ENCODE assay signal across 1 cellular context in the genomic region with DNA sequence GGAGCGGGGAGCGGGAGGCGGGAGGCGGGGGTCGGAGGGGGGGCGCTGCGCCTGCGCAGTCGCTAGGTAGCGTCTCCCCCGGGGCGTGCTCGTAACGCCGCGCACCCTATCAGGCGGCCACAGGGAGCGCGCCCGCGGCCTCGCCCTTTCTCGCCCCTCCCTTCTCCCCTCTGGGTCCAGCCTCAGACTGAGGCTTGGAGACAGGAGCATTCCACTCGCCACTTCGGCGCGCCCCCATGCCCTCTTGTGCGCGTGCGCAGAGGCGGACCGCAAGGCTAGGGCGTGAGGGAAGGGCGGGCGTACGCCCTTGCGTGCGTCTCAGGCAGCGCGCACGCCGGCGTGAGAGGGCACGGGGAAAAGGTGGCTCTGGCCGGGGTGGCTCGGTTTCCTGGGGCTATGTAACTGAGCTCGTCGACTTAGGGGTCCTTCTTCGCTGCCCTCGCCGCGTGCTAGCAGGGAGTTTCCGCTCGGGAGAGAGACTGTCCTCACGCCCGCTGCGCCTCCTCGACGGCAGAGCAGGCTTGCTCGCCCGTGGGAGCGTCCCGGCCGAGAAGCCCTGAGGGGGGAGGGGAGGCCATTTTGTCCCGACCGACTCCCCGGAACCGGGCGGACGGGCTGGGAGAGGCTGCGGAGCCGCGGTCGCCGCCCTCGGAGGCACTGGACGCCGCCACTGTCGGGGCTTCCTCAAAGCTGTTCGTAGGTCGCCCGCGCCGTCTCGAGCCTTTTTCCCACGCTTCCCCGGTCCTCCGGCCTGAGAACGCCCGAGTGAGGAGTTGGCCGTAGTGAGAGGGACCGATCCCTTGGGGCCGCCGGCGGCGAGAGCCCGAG.
A peak's percentile ranks its signal among the peaks of the same experiment; 100 is the strongest.
TF ChIP-seq lines count a peak whose summit lies in the region.

A gene (plus strand): TSS at position 316 of the 828 bp plus-strand sequence. CDS start 525 bp downstream, outside the sequence.

TF ChIP-seq in HepG2, 621 proteins besides CTCF, POLR2A, EP300 and RAD21 (continued from another document and continues in another):
- TF ChIP-seq, protein P1, sequence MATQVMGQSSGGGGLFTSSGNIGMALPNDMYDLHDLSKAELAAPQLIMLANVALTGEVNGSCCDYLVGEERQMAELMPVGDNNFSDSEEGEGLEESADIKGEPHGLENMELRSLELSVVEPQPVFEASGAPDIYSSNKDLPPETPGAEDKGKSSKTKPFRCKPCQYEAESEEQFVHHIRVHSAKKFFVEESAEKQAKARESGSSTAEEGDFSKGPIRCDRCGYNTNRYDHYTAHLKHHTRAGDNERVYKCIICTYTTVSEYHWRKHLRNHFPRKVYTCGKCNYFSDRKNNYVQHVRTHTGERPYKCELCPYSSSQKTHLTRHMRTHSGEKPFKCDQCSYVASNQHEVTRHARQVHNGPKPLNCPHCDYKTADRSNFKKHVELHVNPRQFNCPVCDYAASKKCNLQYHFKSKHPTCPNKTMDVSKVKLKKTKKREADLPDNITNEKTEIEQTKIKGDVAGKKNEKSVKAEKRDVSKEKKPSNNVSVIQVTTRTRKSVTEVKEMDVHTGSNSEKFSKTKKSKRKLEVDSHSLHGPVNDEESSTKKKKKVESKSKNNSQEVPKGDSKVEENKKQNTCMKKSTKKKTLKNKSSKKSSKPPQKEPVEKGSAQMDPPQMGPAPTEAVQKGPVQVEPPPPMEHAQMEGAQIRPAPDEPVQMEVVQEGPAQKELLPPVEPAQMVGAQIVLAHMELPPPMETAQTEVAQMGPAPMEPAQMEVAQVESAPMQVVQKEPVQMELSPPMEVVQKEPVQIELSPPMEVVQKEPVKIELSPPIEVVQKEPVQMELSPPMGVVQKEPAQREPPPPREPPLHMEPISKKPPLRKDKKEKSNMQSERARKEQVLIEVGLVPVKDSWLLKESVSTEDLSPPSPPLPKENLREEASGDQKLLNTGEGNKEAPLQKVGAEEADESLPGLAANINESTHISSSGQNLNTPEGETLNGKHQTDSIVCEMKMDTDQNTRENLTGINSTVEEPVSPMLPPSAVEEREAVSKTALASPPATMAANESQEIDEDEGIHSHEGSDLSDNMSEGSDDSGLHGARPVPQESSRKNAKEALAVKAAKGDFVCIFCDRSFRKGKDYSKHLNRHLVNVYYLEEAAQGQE (IDR thresholded peaks at IDR 0.05; ENCODE audit: borderline replicate concordance in 1 of 2, low read depth in 1 of 2, low read length in 2 of 2), result peak in 1 of 2 experiments; percentile 44; a peak in 1 of 4 replicates
- TF ChIP-seq MTF1 (CRISPR knock-in tag; IDR thresholded peaks at IDR 0.05) (peak; percentile 50; the same call in 1 of the 2 replicates), MTF2 (CRISPR knock-in tag; IDR thresholded peaks at IDR 0.05; ENCODE audit: borderline replicate concordance) (peak; percentile 69; the same call in 1 of the 2 replicates), ZNF720 (CRISPR knock-in tag; IDR thresholded peaks at IDR 0.05) (peak; percentile 93; the same call in 1 of the 2 replicates), THAP11 (CRISPR knock-in tag; IDR thresholded peaks at IDR 0.05) (peak; percentile 92), ZNF672 (CRISPR knock-in tag; IDR thresholded peaks at IDR 0.05) (no peak), REL (CRISPR knock-in tag; conservative IDR thresholded peaks at IDR 0.05) (no peak; the same call in 1 of the 2 replicates), NFRKB (IDR thresholded peaks at IDR 0.05) (no peak), NFKBIZ (CRISPR knock-in tag; IDR thresholded peaks at IDR 0.05) (peak; percentile 89; the same call in 1 of the 2 replicates), POGZ (CRISPR knock-in tag; IDR thresholded peaks at IDR 0.05) (peak; percentile 84), ZNF496 (CRISPR knock-in tag; IDR thresholded peaks at IDR 0.05; ENCODE audit: insufficient replicate concordance) (no peak), YEATS2 (CRISPR knock-in tag; IDR thresholded peaks at IDR 0.05; ENCODE audit: borderline replicate concordance) (peak; percentile 93), GATAD1 (CRISPR knock-in tag; IDR thresholded peaks at IDR 0.05) (peak; percentile 88), CENPX (CRISPR knock-in tag; IDR thresholded peaks at IDR 0.05) (no peak), ZMYM3 (CRISPR knock-in tag; IDR thresholded peaks at IDR 0.05) (peak; percentile 79; the same call in 1 of the 2 replicates), ZNF788 (CRISPR knock-in tag; IDR thresholded peaks at IDR 0.05; ENCODE audit: borderline replicate concordance) (peak; percentile 82)
- TF ChIP-seq, protein P2, sequence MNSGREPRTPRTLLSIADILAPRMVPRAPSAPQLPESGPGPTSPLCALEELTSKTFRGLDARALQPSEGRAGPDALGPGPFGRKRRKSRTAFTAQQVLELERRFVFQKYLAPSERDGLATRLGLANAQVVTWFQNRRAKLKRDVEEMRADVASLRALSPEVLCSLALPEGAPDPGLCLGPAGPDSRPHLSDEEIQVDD (CRISPR knock-in tag; IDR thresholded peaks at IDR 0.05; ENCODE audit: borderline replicate concordance), result 0 out of 2 replicates have a peak, but pooled peaks have one; percentile 79
- TF ChIP-seq, protein P3, sequence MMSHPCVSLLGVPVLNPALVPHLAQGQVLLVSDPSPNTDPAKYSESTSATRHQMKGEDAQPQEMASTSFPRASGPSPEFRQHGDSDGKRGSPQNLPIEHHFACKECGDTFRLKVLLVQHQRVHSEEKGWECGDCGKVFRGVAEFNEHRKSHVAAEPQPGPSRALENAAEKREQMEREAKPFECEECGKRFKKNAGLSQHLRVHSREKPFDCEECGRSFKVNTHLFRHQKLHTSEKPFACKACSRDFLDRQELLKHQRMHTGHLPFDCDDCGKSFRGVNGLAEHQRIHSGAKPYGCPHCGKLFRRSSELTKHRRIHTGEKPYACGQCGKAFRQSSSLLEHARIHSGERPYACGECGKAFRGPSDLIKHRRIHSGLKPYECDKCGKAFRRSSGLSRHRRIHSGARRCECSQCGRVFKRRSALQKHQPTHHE (CRISPR knock-in tag; IDR thresholded peaks at IDR 0.05; ENCODE audit: borderline replicate concordance), result peak; percentile 97
- TF ChIP-seq, protein P4, sequence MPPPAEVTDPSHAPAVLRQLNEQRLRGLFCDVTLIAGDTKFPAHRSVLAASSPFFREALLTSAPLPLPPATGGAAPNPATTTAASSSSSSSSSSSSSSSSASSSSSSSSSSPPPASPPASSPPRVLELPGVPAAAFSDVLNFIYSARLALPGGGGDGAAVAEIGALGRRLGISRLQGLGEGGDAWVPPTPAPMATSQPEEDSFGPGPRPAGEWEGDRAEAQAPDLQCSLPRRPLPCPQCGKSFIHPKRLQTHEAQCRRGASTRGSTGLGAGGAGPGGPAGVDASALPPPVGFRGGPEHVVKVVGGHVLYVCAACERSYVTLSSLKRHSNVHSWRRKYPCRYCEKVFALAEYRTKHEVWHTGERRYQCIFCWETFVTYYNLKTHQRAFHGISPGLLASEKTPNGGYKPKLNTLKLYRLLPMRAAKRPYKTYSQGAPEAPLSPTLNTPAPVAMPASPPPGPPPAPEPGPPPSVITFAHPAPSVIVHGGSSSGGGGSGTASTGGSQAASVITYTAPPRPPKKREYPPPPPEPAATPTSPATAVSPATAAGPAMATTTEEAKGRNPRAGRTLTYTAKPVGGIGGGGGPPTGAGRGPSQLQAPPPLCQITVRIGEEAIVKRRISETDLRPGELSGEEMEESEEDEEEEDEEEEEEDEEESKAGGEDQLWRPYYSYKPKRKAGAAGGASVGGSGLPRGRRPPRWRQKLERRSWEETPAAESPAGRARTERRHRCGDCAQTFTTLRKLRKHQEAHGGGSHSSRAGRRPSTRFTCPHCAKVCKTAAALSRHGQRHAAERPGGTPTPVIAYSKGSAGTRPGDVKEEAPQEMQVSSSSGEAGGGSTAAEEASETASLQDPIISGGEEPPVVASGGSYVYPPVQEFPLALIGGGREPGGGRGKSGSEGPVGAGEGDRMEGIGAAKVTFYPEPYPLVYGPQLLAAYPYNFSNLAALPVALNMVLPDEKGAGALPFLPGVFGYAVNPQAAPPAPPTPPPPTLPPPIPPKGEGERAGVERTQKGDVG (CRISPR knock-in tag; IDR thresholded peaks at IDR 0.05; ENCODE audit: borderline replicate concordance), result 0 out of 2 replicates have a peak, but pooled peaks have one; percentile 43
- TF ChIP-seq, protein P5, sequence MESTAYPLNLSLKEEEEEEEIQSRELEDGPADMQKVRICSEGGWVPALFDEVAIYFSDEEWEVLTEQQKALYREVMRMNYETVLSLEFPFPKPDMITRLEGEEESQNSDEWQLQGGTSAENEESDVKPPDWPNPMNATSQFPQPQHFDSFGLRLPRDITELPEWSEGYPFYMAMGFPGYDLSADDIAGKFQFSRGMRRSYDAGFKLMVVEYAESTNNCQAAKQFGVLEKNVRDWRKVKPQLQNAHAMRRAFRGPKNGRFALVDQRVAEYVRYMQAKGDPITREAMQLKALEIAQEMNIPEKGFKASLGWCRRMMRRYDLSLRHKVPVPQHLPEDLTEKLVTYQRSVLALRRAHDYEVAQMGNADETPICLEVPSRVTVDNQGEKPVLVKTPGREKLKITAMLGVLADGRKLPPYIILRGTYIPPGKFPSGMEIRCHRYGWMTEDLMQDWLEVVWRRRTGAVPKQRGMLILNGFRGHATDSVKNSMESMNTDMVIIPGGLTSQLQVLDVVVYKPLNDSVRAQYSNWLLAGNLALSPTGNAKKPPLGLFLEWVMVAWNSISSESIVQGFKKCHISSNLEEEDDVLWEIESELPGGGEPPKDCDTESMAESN (CRISPR knock-in tag; conservative IDR thresholded peaks at IDR 0.05), result peak; percentile 98; the same call in 1 of the 2 replicates
- TF ChIP-seq, protein P6, sequence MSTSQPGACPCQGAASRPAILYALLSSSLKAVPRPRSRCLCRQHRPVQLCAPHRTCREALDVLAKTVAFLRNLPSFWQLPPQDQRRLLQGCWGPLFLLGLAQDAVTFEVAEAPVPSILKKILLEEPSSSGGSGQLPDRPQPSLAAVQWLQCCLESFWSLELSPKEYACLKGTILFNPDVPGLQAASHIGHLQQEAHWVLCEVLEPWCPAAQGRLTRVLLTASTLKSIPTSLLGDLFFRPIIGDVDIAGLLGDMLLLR (CRISPR knock-in tag; IDR thresholded peaks at IDR 0.05), result peak; percentile 84; the same call in 1 of the 2 replicates
- TF ChIP-seq, protein P7, sequence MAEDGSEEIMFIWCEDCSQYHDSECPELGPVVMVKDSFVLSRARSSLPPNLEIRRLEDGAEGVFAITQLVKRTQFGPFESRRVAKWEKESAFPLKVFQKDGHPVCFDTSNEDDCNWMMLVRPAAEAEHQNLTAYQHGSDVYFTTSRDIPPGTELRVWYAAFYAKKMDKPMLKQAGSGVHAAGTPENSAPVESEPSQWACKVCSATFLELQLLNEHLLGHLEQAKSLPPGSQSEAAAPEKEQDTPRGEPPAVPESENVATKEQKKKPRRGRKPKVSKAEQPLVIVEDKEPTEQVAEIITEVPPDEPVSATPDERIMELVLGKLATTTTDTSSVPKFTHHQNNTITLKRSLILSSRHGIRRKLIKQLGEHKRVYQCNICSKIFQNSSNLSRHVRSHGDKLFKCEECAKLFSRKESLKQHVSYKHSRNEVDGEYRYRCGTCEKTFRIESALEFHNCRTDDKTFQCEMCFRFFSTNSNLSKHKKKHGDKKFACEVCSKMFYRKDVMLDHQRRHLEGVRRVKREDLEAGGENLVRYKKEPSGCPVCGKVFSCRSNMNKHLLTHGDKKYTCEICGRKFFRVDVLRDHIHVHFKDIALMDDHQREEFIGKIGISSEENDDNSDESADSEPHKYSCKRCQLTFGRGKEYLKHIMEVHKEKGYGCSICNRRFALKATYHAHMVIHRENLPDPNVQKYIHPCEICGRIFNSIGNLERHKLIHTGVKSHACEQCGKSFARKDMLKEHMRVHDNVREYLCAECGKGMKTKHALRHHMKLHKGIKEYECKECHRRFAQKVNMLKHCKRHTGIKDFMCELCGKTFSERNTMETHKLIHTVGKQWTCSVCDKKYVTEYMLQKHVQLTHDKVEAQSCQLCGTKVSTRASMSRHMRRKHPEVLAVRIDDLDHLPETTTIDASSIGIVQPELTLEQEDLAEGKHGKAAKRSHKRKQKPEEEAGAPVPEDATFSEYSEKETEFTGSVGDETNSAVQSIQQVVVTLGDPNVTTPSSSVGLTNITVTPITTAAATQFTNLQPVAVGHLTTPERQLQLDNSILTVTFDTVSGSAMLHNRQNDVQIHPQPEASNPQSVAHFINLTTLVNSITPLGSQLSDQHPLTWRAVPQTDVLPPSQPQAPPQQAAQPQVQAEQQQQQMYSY (CRISPR knock-in tag; IDR thresholded peaks at IDR 0.05), result peak; percentile 93
- TF ChIP-seq, protein P8, sequence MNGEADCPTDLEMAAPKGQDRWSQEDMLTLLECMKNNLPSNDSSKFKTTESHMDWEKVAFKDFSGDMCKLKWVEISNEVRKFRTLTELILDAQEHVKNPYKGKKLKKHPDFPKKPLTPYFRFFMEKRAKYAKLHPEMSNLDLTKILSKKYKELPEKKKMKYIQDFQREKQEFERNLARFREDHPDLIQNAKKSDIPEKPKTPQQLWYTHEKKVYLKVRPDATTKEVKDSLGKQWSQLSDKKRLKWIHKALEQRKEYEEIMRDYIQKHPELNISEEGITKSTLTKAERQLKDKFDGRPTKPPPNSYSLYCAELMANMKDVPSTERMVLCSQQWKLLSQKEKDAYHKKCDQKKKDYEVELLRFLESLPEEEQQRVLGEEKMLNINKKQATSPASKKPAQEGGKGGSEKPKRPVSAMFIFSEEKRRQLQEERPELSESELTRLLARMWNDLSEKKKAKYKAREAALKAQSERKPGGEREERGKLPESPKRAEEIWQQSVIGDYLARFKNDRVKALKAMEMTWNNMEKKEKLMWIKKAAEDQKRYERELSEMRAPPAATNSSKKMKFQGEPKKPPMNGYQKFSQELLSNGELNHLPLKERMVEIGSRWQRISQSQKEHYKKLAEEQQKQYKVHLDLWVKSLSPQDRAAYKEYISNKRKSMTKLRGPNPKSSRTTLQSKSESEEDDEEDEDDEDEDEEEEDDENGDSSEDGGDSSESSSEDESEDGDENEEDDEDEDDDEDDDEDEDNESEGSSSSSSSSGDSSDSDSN (CRISPR knock-in tag; IDR thresholded peaks at IDR 0.05), result peak; percentile 98
